1 cellular context compared by ENCODE assay signal in genomic region chr16:27154573-27155521, GRCh38.
TF ChIP-seq lines count a peak whose summit lies in the region.

No MANE protein-coding gene starts in this region.

TF ChIP-seq in HepG2, 621 proteins besides CTCF, POLR2A, EP300 and RAD21 (continued from another document and continues in another):
- TF ChIP-seq, protein P1, sequence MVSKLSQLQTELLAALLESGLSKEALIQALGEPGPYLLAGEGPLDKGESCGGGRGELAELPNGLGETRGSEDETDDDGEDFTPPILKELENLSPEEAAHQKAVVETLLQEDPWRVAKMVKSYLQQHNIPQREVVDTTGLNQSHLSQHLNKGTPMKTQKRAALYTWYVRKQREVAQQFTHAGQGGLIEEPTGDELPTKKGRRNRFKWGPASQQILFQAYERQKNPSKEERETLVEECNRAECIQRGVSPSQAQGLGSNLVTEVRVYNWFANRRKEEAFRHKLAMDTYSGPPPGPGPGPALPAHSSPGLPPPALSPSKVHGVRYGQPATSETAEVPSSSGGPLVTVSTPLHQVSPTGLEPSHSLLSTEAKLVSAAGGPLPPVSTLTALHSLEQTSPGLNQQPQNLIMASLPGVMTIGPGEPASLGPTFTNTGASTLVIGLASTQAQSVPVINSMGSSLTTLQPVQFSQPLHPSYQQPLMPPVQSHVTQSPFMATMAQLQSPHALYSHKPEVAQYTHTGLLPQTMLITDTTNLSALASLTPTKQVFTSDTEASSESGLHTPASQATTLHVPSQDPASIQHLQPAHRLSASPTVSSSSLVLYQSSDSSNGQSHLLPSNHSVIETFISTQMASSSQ (IDR thresholded peaks at IDR 0.05; ENCODE audit: low read depth): no peak
- TF ChIP-seq, protein P1 (CRISPR knock-in tag; IDR thresholded peaks at IDR 0.05; ENCODE audit: borderline replicate concordance): 0 out of 2 replicates have a peak, but pooled peaks have one; percentile 27
- TF ChIP-seq ZNF136 (CRISPR knock-in tag; IDR thresholded peaks at IDR 0.05; ENCODE audit: low read depth) (no peak), ZNF883 (CRISPR knock-in tag; IDR thresholded peaks at IDR 0.05; ENCODE audit: not compliant biosample characterization) (peak; percentile 90), FOSL1 (CRISPR knock-in tag; IDR thresholded peaks at IDR 0.05; ENCODE audit: borderline replicate concordance) (no peak), MNT (IDR thresholded peaks at IDR 0.05) (peak; percentile 69), SNAPC2 (CRISPR knock-in tag; IDR thresholded peaks at IDR 0.05) (no peak), ZMYM4 (CRISPR knock-in tag; IDR thresholded peaks at IDR 0.05) (peak; percentile 58; the same call in 1 of the 2 replicates), ZNF781 (CRISPR knock-in tag; IDR thresholded peaks at IDR 0.05; ENCODE audit: borderline replicate concordance, not compliant biosample characterization) (no peak), ZNF18 (CRISPR knock-in tag; IDR thresholded peaks at IDR 0.05; ENCODE audit: insufficient replicate concordance) (no peak), NCOA2 (CRISPR knock-in tag; IDR thresholded peaks at IDR 0.05) (no peak), ZNF761 (CRISPR knock-in tag; conservative IDR thresholded peaks at IDR 0.05) (peak; percentile 73; the same call in 1 of the 2 replicates), ZNF709 (CRISPR knock-in tag; IDR thresholded peaks at IDR 0.05) (no peak), EZH2 (conservative IDR thresholded peaks at IDR 0.05; ENCODE audit: low read depth, low read length) (no peak), ZNF234 (CRISPR knock-in tag; conservative IDR thresholded peaks at IDR 0.05) (no peak), MBNL3 (CRISPR knock-in tag; conservative IDR thresholded peaks at IDR 0.05) (no peak), CREM (IDR thresholded peaks at IDR 0.05) (no peak), CREM (CRISPR knock-in tag; IDR thresholded peaks at IDR 0.05) (no peak), HNF1B (CRISPR knock-in tag; IDR thresholded peaks at IDR 0.05) (no peak), ZBTB39 (CRISPR knock-in tag; IDR thresholded peaks at IDR 0.05) (no peak), ZNF232 (CRISPR knock-in tag; IDR thresholded peaks at IDR 0.05; ENCODE audit: borderline replicate concordance) (peak; percentile 31; the same call in 1 of the 2 replicates), SSRP1 (CRISPR knock-in tag; IDR thresholded peaks at IDR 0.05) (0 out of 2 replicates have a peak, but pooled peaks have one; percentile 72), BORCS8-MEF2B (CRISPR knock-in tag; IDR thresholded peaks at IDR 0.05) (no peak; the same call in none of the 2 replicates), HOXA3 (CRISPR knock-in tag; IDR thresholded peaks at IDR 0.05) (peak; percentile 40; the same call in 1 of the 2 replicates), ZNF546 (CRISPR knock-in tag; conservative IDR thresholded peaks at IDR 0.05) (no peak), ZNF44 (CRISPR knock-in tag; IDR thresholded peaks at IDR 0.05) (peak; percentile 59; the same call in 1 of the 2 replicates), YEATS2 (CRISPR knock-in tag; IDR thresholded peaks at IDR 0.05; ENCODE audit: borderline replicate concordance) (no peak), ZNF326 (CRISPR knock-in tag; IDR thresholded peaks at IDR 0.05; ENCODE audit: borderline replicate concordance) (no peak), ZNF430 (CRISPR knock-in tag; IDR thresholded peaks at IDR 0.05) (no peak), SALL1 (CRISPR knock-in tag; IDR thresholded peaks at IDR 0.05) (peak; percentile 54), LRRFIP1 (CRISPR knock-in tag; conservative IDR thresholded peaks at IDR 0.05) (no peak), ETV5 (CRISPR knock-in tag; IDR thresholded peaks at IDR 0.05; ENCODE audit: borderline replicate concordance) (no peak), MAFF (IDR thresholded peaks at IDR 0.05; ENCODE audit: low read depth, low read length) (no peak), FOSL2 (CRISPR knock-in tag; IDR thresholded peaks at IDR 0.05) (no peak), SMAD3 (CRISPR knock-in tag; IDR thresholded peaks at IDR 0.05) (no peak)
- TF ChIP-seq, protein P2, sequence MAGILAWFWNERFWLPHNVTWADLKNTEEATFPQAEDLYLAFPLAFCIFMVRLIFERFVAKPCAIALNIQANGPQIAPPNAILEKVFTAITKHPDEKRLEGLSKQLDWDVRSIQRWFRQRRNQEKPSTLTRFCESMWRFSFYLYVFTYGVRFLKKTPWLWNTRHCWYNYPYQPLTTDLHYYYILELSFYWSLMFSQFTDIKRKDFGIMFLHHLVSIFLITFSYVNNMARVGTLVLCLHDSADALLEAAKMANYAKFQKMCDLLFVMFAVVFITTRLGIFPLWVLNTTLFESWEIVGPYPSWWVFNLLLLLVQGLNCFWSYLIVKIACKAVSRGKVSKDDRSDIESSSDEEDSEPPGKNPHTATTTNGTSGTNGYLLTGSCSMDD (CRISPR knock-in tag; IDR thresholded peaks at IDR 0.05): no peak
- TF ChIP-seq, protein P3, sequence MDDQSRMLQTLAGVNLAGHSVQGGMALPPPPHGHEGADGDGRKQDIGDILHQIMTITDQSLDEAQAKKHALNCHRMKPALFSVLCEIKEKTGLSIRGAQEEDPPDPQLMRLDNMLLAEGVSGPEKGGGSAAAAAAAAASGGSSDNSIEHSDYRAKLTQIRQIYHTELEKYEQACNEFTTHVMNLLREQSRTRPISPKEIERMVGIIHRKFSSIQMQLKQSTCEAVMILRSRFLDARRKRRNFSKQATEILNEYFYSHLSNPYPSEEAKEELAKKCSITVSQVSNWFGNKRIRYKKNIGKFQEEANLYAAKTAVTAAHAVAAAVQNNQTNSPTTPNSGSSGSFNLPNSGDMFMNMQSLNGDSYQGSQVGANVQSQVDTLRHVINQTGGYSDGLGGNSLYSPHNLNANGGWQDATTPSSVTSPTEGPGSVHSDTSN (CRISPR knock-in tag; IDR thresholded peaks at IDR 0.05; ENCODE audit: borderline replicate concordance): no peak
- TF ChIP-seq, protein P4, sequence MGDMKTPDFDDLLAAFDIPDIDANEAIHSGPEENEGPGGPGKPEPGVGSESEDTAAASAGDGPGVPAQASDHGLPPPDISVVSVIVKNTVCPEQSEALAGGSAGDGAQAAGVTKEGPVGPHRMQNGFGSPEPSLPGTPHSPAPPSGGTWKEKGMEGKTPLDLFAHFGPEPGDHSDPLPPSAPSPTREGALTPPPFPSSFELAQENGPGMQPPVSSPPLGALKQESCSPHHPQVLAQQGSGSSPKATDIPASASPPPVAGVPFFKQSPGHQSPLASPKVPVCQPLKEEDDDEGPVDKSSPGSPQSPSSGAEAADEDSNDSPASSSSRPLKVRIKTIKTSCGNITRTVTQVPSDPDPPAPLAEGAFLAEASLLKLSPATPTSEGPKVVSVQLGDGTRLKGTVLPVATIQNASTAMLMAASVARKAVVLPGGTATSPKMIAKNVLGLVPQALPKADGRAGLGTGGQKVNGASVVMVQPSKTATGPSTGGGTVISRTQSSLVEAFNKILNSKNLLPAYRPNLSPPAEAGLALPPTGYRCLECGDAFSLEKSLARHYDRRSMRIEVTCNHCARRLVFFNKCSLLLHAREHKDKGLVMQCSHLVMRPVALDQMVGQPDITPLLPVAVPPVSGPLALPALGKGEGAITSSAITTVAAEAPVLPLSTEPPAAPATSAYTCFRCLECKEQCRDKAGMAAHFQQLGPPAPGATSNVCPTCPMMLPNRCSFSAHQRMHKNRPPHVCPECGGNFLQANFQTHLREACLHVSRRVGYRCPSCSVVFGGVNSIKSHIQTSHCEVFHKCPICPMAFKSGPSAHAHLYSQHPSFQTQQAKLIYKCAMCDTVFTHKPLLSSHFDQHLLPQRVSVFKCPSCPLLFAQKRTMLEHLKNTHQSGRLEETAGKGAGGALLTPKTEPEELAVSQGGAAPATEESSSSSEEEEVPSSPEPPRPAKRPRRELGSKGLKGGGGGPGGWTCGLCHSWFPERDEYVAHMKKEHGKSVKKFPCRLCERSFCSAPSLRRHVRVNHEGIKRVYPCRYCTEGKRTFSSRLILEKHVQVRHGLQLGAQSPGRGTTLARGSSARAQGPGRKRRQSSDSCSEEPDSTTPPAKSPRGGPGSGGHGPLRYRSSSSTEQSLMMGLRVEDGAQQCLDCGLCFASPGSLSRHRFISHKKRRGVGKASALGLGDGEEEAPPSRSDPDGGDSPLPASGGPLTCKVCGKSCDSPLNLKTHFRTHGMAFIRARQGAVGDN (CRISPR knock-in tag; IDR thresholded peaks at IDR 0.05): peak; percentile 47
- TF ChIP-seq, protein P5, sequence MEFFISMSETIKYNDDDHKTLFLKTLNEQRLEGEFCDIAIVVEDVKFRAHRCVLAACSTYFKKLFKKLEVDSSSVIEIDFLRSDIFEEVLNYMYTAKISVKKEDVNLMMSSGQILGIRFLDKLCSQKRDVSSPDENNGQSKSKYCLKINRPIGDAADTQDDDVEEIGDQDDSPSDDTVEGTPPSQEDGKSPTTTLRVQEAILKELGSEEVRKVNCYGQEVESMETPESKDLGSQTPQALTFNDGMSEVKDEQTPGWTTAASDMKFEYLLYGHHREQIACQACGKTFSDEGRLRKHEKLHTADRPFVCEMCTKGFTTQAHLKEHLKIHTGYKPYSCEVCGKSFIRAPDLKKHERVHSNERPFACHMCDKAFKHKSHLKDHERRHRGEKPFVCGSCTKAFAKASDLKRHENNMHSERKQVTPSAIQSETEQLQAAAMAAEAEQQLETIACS (CRISPR knock-in tag; IDR thresholded peaks at IDR 0.05): no peak
